8 cellular contexts compared by ENCODE assay signal in the genomic region with DNA sequence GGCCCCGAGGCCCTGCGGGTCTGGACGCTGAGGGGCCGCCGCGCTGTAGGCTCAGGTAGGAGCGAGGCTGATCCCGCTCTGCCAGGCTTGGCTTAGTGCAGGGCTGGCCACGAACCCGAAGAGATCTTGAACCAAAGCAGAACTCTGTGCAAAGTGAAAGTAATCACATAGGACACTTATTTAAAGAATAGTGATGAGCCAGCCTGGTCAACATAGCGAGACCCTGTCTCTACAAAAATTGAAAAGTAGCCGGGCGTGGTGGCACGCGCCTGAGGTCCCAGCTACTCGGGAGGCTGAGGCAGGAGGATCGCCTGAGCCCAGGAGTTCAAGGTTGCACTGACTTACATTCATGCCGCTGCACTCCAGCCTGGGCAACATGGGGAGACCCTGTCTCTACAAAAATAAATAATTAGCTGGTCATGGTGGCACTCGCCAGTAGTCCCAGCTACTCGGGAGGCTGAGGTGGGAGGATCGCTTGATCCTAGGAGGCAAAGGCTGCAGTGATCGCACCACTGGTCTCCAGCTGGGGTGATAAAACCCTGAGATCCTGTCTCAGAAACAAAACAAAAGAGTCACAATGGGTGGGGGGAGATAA. TPM values are rescaled to one million over a fixed set of nuclear protein-coding genes. Genes with fewer than 3 reads are reported as not detected.
A peak's percentile ranks its signal among the peaks of the same experiment; 100 is the strongest.
DNase-seq lines count a peak whose midpoint lies in the region; ATAC-seq and TF ChIP-seq lines count a peak whose summit lies in the region.

No MANE protein-coding gene starts in this region.

- no peak for TF ChIP-seq CTCF in dorsolateral prefrontal cortex (IDR thresholded peaks at IDR 0.05 in 54 of 56, conservative IDR thresholded peaks at IDR 0.05 in 2 of 56; ENCODE audit: low read depth in 1 of 56, partially characterized antibody in 56 of 56)

- peak overlapping the region; percentile 98 for H3K18ac ChIP-seq in neuronal stem cell (ENCODE audit: low read length)

- H3K23ac ChIP-seq in neuronal stem cell (ENCODE audit: low read depth, low read length, poor library complexity): peak overlapping the region; percentile 14

- ATAC-seq in GM18909 (IDR thresholded peaks at IDR 0.05; ENCODE audit: poor library complexity, unreplicated experiment): peak; percentile 36
- ATAC-seq in HG03280 (IDR thresholded peaks at IDR 0.05; ENCODE audit: unreplicated experiment): no peak

- peaks cover 7% of the 10 kb centered on the region for H3K79me1 ChIP-seq in neuronal stem cell (ENCODE audit: low read depth, low read length)

- peak overlapping the region; percentile 97 for H3K9ac ChIP-seq in neuronal stem cell (ENCODE audit: low read depth, low read length, poor library complexity)

- H3K27ac ChIP-seq in dorsolateral prefrontal cortex: peak overlapping the region in 56 of 59 donors; percentile 33 to 95 (median 80)
- no peak overlapping the region for H3K27ac ChIP-seq in neuronal stem cell (replicated peaks; ENCODE audit: low read length)

- peaks cover 2 to 4% of the 10 kb centered on the region in 2 donors for H3K4me1 ChIP-seq in neuronal stem cell (ENCODE audit: control insufficient read depth in 2 of 2, insufficient read depth in 1 of 2, low read depth in 1 of 2, low read length in 2 of 2)

- WGBS in neuronal stem cell (ENCODE audit: extremely low coverage in 2 of 2, insufficient read length in 2 of 2, insufficient replicate concordance in 1 of 2), 2 donors: no CpG with 5 or more reads among the region's 22 CpGs

- H4K91ac ChIP-seq in neuronal stem cell (ENCODE audit: low read depth, low read length, poor library complexity): no peak overlapping the region

- no peak overlapping the region for H2BK5ac ChIP-seq in neuronal stem cell (ENCODE audit: low read length)

- no peak overlapping the region for H3K4ac ChIP-seq in neuronal stem cell (ENCODE audit: low read length)

- intact Hi-C loops in dorsolateral prefrontal cortex (cut with DNase I): loop anchor here (2.0 to 10.0 kb wide), 4 partner anchors 58 to 298 kb away; a partner anchor contains a TSS

- H2AK5ac ChIP-seq in neuronal stem cell (ENCODE audit: low read depth, low read length): peak overlapping the region; percentile 6

- peaks cover 23 to 46% of the 10 kb centered on the region in 2 donors for H3K36me3 ChIP-seq in neuronal stem cell (replicated peaks in 1 of 2; ENCODE audit: control insufficient read depth in 2 of 2, insufficient read depth in 2 of 2, low read length in 2 of 2)

- peak overlapping the region; percentile 10 for H3K14ac ChIP-seq in neuronal stem cell (ENCODE audit: low read length)

- no peak overlapping the region for H2BK15ac ChIP-seq in neuronal stem cell (ENCODE audit: low read length)

- no peak for DNase-seq in Jurkat, Clone E6-1 (ENCODE audit: low read depth, low spot score)
- DNase-seq in dorsolateral prefrontal cortex: no peak
- DNase-seq in neuronal stem cell (ENCODE audit: low spot score): no peak
- no peak for DNase-seq in putamen (ENCODE audit: low spot score)
- DNase-seq in GM03348 (ENCODE audit: low spot score): no peak
- no peak for DNase-seq in NCI-H510A (lab: John Stamatoyannopoulos, UW)

- peak overlapping the region; percentile 96 for H3K4me3 ChIP-seq in Jurkat, Clone E6-1 (ENCODE audit: low read length)
- H3K4me3 ChIP-seq in dorsolateral prefrontal cortex (peak overlapping the region; percentile 70 to 100 (median 98)), neuronal stem cell (ENCODE audit: low read length in 2 of 2) (peak overlapping the region; percentile 59 to 91)

- no peak overlapping the region for H2BK120ac ChIP-seq in neuronal stem cell (ENCODE audit: low read depth, low read length)

- H2AFZ ChIP-seq in neuronal stem cell (ENCODE audit: low read length): peak overlapping the region; percentile 94

- no peaks in the 10 kb centered on the region for H3K9me3 ChIP-seq in neuronal stem cell (replicated peaks in 1 of 2; ENCODE audit: control insufficient read depth in 2 of 2, insufficient read depth in 1 of 2, low read depth in 1 of 2, low read length in 2 of 2)

- H3K27me3 ChIP-seq in dorsolateral prefrontal cortex (no peaks in the 10 kb centered on the region), neuronal stem cell (ENCODE audit: control insufficient read depth in 3 of 3, insufficient read depth in 3 of 3, low read depth in 1 of 3, low read length in 3 of 3) (no peaks in the 10 kb centered on the region)

- no peak overlapping the region for H2BK12ac ChIP-seq in neuronal stem cell (ENCODE audit: low read length)

- H4K8ac ChIP-seq in neuronal stem cell (ENCODE audit: low read depth, low read length): no peak overlapping the region

- peak overlapping the region; percentile 75 for H3K4me2 ChIP-seq in neuronal stem cell (ENCODE audit: insufficient read depth, low read length, poor library complexity, severe bottlenecking)

RNA-seq across cellular contexts. Expression of a gene that starts 0.5 kb away (rescaled TPM):
- polyA plus RNA-seq in Jurkat, Clone E6-1 (2012; ENCODE audit: insufficient read depth, insufficient read length): 18.3 TPM
- 10 to 100 TPM; 14.8 to 38.1 (median 24.2) TPM for total RNA-seq in dorsolateral prefrontal cortex
- polyA plus RNA-seq in neuronal stem cell (2013, experiment 1 of 2): 5.5 TPM
- 5.9 TPM for polyA plus RNA-seq in neuronal stem cell (2013, experiment 2 of 2)

RNA-seq across cellular contexts. Expression of a gene that starts 19.2 kb away (rescaled TPM):
- polyA plus RNA-seq in Jurkat, Clone E6-1 (2012; ENCODE audit: insufficient read depth, insufficient read length): 6.5 TPM
- 1 to 10 TPM in 103 of 120 experiments, under 1 TPM in 14, not detected in 3; 0.58 to 6.6 (median 2.1) TPM for total RNA-seq in dorsolateral prefrontal cortex
- 1.3 TPM for polyA plus RNA-seq in neuronal stem cell (2013, experiment 1 of 2)
- polyA plus RNA-seq in neuronal stem cell (2013, experiment 2 of 2): 1.5 TPM

RNA-seq across cellular contexts. Expression of a gene that starts 58.8 kb away (rescaled TPM):
- 32.0 TPM for polyA plus RNA-seq in Jurkat, Clone E6-1 (2012; ENCODE audit: insufficient read depth, insufficient read length)
- total RNA-seq in dorsolateral prefrontal cortex: 100 to 1,000 TPM in 16 of 120 experiments, 10 to 100 TPM in 104; 60.1 to 125 (median 87.8) TPM
- polyA plus RNA-seq in neuronal stem cell (2013, experiment 1 of 2): 27.3 TPM
- 27.7 TPM for polyA plus RNA-seq in neuronal stem cell (2013, experiment 2 of 2)
